ENCODE assay signal across 12 cellular contexts in genomic region chr2:159083601-159084000, GRCh38.
DNase-seq lines count a peak whose midpoint lies in the region; ATAC-seq and TF ChIP-seq lines count a peak whose summit lies in the region.
"Had no signal": no experiment of that assay in that cellular context is flagged by ENCODE, and none has a peak within 500 bp of the region (broad histone marks: within the 10 kb centered on the region; RNA-seq: fewer than 3 reads in every experiment).

No MANE protein-coding gene starts in this region.

- intact Hi-C loops in left lung (cut with DNase I): no loop called here

- H3K36me3 ChIP-seq in left lung (no peaks in the 10 kb centered on the region), upper lobe of left lung (no peaks in the 10 kb centered on the region)

- 60 to 62% methylated on average over 3 of the region's 3 CpGs for WGBS in upper lobe of left lung, 2 donors

- no peak for TF ChIP-seq EP300 in upper lobe of left lung (IDR thresholded peaks at IDR 0.05)

- TF ChIP-seq CTCF in cardiac fibroblast (IDR thresholded peaks at IDR 0.05; ENCODE audit: low read depth, low read length) (no peak), left lung (IDR thresholded peaks at IDR 0.05) (no peak), upper lobe of left lung (IDR thresholded peaks at IDR 0.05) (no peak)

- H3K4me1 ChIP-seq in left lung (peaks cover 14 to 42% of the 10 kb centered on the region in 2 donors), upper lobe of left lung (peaks cover 16 to 36% (median 31%) of the 10 kb centered on the region in 4 donors)

- ATAC-seq in left lung (peak; percentile 70), upper lobe of left lung (ENCODE audit: low FRiP score in 2 of 2) (peak in 1 of 2 donors; percentile 43), GM18907 (IDR thresholded peaks at IDR 0.05; ENCODE audit: unreplicated experiment) (no peak)
- ATAC-seq: activated naive CD8-positive, alpha-beta T cell treated with anti-CD3 and anti-CD28 coated beads, Interleukin-2, amount 50 U/mL, for 24 hours had no signal

- TF ChIP-seq POLR2A in upper lobe of left lung (IDR thresholded peaks at IDR 0.05): no peak

- H3K9me3 ChIP-seq in left lung (no peaks in the 10 kb centered on the region), upper lobe of left lung (no peaks in the 10 kb centered on the region)

- DNase-seq in DMS53 (lab: John Stamatoyannopoulos, UW): peak; percentile 38
- no peak for DNase-seq in DMS53 treated with DMSO at 0.1 percent for 48 hours (lab: John Stamatoyannopoulos, UW; ENCODE audit: unreplicated experiment)
- DNase-seq in cardiac fibroblast (ENCODE audit: low read depth in 2 of 2): peak; percentile 56 to 64
- no peak for DNase-seq in left lung
- DNase-seq in upper lobe of left lung: no peak
- no peak for DNase-seq in GM19238 (ENCODE audit: insufficient read length, low spot score)
- DNase-seq in NCI-H446 (lab: John Stamatoyannopoulos, UW): no peak
- DNase-seq: 8988T; activated naive CD8-positive, alpha-beta T cell treated with anti-CD3 and anti-CD28 coated beads, Interleukin-2, amount 50 U/mL, for 24 hours; erythroblast; NCI-H1694 treated with DMSO at 0.1 percent for 48 hours had no signal

- H3K27me3 ChIP-seq in left lung: no peaks in the 10 kb centered on the region
- no peaks in the 10 kb centered on the region for H3K27me3 ChIP-seq in upper lobe of left lung

- peak overlapping the region; percentile 66 to 72 for H3K27ac ChIP-seq in left lung
- peak overlapping the region; percentile 33 to 64 (median 50) for H3K27ac ChIP-seq in upper lobe of left lung

- H3K4me3 ChIP-seq in cardiac fibroblast (replicated peaks in 1 of 2; ENCODE audit: low read depth in 2 of 2, low read length in 2 of 2) (no peak overlapping the region), left lung (no peak overlapping the region), upper lobe of left lung (no peak overlapping the region)

Comparison
In these comparisons a context has a peak if more than half of its experiments do, and no peak if none do; other contexts are left out.
1. DNase-seq: peak in DMS53 (single experiment) and cardiac fibroblast (2 of 2); none in DMS53 treated with DMSO at 0.1 percent for 48 hours (single experiment), left lung (0 of 2), upper lobe of left lung (0 of 2), GM19238 (single experiment) and NCI-H446 (0 of 2).